In genomic region chr5:52801329-52801728, GRCh38 we compare ENCODE assay signal across 8 cellular contexts. TPM values are rescaled to one million over a fixed set of nuclear protein-coding genes. Genes with fewer than 3 reads are reported as not detected.
DNase-seq lines count a peak whose midpoint lies in the region; ATAC-seq, FAIRE-seq and TF ChIP-seq lines count a peak whose summit lies in the region.

No MANE protein-coding gene starts in this region.

- peaks cover 41 to 47% of the 10 kb centered on the region in 2 experiments for H3K4me1 Mint-ChIP-seq in H9
- H3K4me1 Mint-ChIP-seq in activated CD8-positive, alpha-beta T cell treated with anti-CD3 and anti-CD28 coated beads for 36 hours (ENCODE audit: low read depth): peaks cover 51% of the 10 kb centered on the region

- H3K14ac ChIP-seq in H9 (ENCODE audit: insufficient read depth, low read length): no peak overlapping the region

- H3K27me3 Mint-ChIP-seq in H9 (ENCODE audit: low read depth): no peaks in the 10 kb centered on the region
- no peaks in the 10 kb centered on the region for H3K27me3 Mint-ChIP-seq in activated CD8-positive, alpha-beta T cell treated with anti-CD3 and anti-CD28 coated beads for 36 hours

- peak overlapping the region; percentile 91 to 96 for H3K27ac ChIP-seq in A549
- no peak overlapping the region for H3K27ac ChIP-seq in H9 (ENCODE audit: insufficient read length, low read depth, low read length)
- peak overlapping the region; percentile 93 for H3K27ac ChIP-seq in hepatocyte

- no peaks in the 10 kb centered on the region; a peak in 1 of 5 replicates for H3K9me3 Mint-ChIP-seq in H9
- H3K9me3 Mint-ChIP-seq in activated CD8-positive, alpha-beta T cell treated with anti-CD3 and anti-CD28 coated beads for 36 hours: no peaks in the 10 kb centered on the region

- H4K20me1 ChIP-seq in H9 (ENCODE audit: control insufficient read depth, insufficient read depth, insufficient read length) (no peaks in the 10 kb centered on the region), hepatocyte (ENCODE audit: insufficient read depth, poor library complexity, severe bottlenecking) (peaks cover 25% of the 10 kb centered on the region)

- peaks cover 14% of the 10 kb centered on the region; the same call in 1 of the 2 replicates for H3K79me2 ChIP-seq in H9 (ENCODE audit: insufficient read depth, low read length)
- peaks cover 74% of the 10 kb centered on the region for H3K79me2 ChIP-seq in hepatocyte

- no peak for TF ChIP-seq RAD21 in A549 (conservative IDR thresholded peaks at IDR 0.05 in 1 of 2, IDR thresholded peaks at IDR 0.05 in 1 of 2)

- H3K36me3 Mint-ChIP-seq in H9 (ENCODE audit: insufficient read depth in 1 of 3, low read depth in 3 of 3): peaks cover 4 to 7% (median 6%) of the 10 kb centered on the region in 3 experiments
- H3K36me3 Mint-ChIP-seq in activated CD8-positive, alpha-beta T cell treated with anti-CD3 and anti-CD28 coated beads for 36 hours (ENCODE audit: low read depth): peaks cover 51% of the 10 kb centered on the region

- peak overlapping the region; percentile 83 for H3K9ac ChIP-seq in H9 (ENCODE audit: extremely low read depth, insufficient read length, low read length)
- H3K9ac ChIP-seq in skeletal muscle satellite cell (ENCODE audit: low read depth, low read length): peak overlapping the region; percentile 93

- H3K9me3 ChIP-seq in A549 (no peaks in the 10 kb centered on the region), H9 (ENCODE audit: control insufficient read depth, low read depth, low read length) (no peaks in the 10 kb centered on the region), hepatocyte (ENCODE audit: low read depth) (no peaks in the 10 kb centered on the region), skeletal muscle satellite cell (replicated peaks; ENCODE audit: low read length) (no peaks in the 10 kb centered on the region)

- H3K79me1 ChIP-seq in H9 (ENCODE audit: insufficient read depth, low read depth, low read length, poor library complexity, severe bottlenecking): no peaks in the 10 kb centered on the region

- no peak overlapping the region for H2BK20ac ChIP-seq in H9 (ENCODE audit: low read depth, low read length, poor library complexity, severe bottlenecking)

- H3K56ac ChIP-seq in H9 (ENCODE audit: insufficient read length, low read depth, low read length): no peak overlapping the region

- TF ChIP-seq EP300 in A549 (IDR thresholded peaks at IDR 0.05): no peak

- no peak for FAIRE-seq in A549 (lab: Jason Lieb, UNC)
- FAIRE-seq in GM12892 (lab: Jason Lieb, UNC): no peak

- H2BK15ac ChIP-seq in H9 (ENCODE audit: low read depth, low read length): no peak overlapping the region

- H3K4ac ChIP-seq in H9 (ENCODE audit: low read depth, low read length): no peak overlapping the region

- no peak for TF ChIP-seq CTCF in A549 (IDR thresholded peaks at IDR 0.05)
- no peak for TF ChIP-seq CTCF in H9 (conservative IDR thresholded peaks at IDR 0.05)
- no peak for TF ChIP-seq CTCF in activated CD8-positive, alpha-beta T cell treated with anti-CD3 and anti-CD28 coated beads for 36 hours (IDR thresholded peaks at IDR 0.05)
- TF ChIP-seq CTCF in hepatocyte (IDR thresholded peaks at IDR 0.05; ENCODE audit: poor library complexity): no peak

- H3K27ac Mint-ChIP-seq in H9: peak overlapping the region; percentile 96 to 99 (median 99)
- peak overlapping the region; percentile 97 for H3K27ac Mint-ChIP-seq in activated CD8-positive, alpha-beta T cell treated with anti-CD3 and anti-CD28 coated beads for 36 hours

- no peak overlapping the region for H2BK120ac ChIP-seq in H9 (ENCODE audit: low read depth, low read length, poor library complexity, severe bottlenecking)

- TF ChIP-seq POLR2A in A549 (IDR thresholded peaks at IDR 0.05; ENCODE audit: low read length) (no peak), GM12892 (IDR thresholded peaks at IDR 0.05; ENCODE audit: low read depth, low read length) (no peak)

- peak overlapping the region; percentile 91 to 92 for H3K4me3 Mint-ChIP-seq in H9
- H3K4me3 Mint-ChIP-seq in activated CD8-positive, alpha-beta T cell treated with anti-CD3 and anti-CD28 coated beads for 36 hours: peak overlapping the region; percentile 97

- POLR2A ChIA-PET in A549 (lab: Yijun Ruan, JAX): no interaction called here
- POLR2A ChIA-PET in activated CD8-positive, alpha-beta T cell treated with anti-CD3 and anti-CD28 coated beads for 36 hours (lab: Charles Lee): interaction anchor here (2.8 to 3.0 kb wide), 2 partner anchors 11 to 25 kb away, joined by 8 to 16 read pairs; no protein-coding TSS in a partner anchor

- no peak overlapping the region for H3K23ac ChIP-seq in H9 (ENCODE audit: insufficient read length, low read depth, low read length)

- H2AFZ ChIP-seq in H9 (ENCODE audit: low read length) (no peak overlapping the region), hepatocyte (no peak overlapping the region)

- no peaks in the 10 kb centered on the region for H3K9me2 ChIP-seq in hepatocyte (replicated peaks; ENCODE audit: insufficient read depth)

- no peak overlapping the region for H2BK12ac ChIP-seq in H9 (ENCODE audit: insufficient read length, low read depth, low read length)

- peak overlapping the region; percentile 71 for H3K4me3 ChIP-seq in A549
- H3K4me3 ChIP-seq in hepatocyte: peak overlapping the region; percentile 10
- H3K4me3 ChIP-seq in skeletal muscle satellite cell (ENCODE audit: low read length): peak overlapping the region; percentile 97

- no peak overlapping the region for H4K91ac ChIP-seq in H9 (ENCODE audit: insufficient read length, low read depth, low read length)

- H3K27me3 ChIP-seq in H9 (ENCODE audit: insufficient read depth, low read length): no peaks in the 10 kb centered on the region
- H3K27me3 ChIP-seq in hepatocyte: no peaks in the 10 kb centered on the region
- H3K27me3 ChIP-seq in skeletal muscle satellite cell (ENCODE audit: control insufficient read depth, insufficient read depth, low read length): no peaks in the 10 kb centered on the region

- no peak overlapping the region for H3T11ph ChIP-seq in H9 (ENCODE audit: low read length)

- peak in 1 of 2 experiments; percentile 13; a peak in 1 of 6 replicates for ATAC-seq in A549
- ATAC-seq in activated CD8-positive, alpha-beta T cell treated with anti-CD3 and anti-CD28 coated beads for 36 hours: no peak
- no peak for ATAC-seq in HG02798 (IDR thresholded peaks at IDR 0.05; ENCODE audit: poor library complexity, unreplicated experiment)
- ATAC-seq in GM19023 (IDR thresholded peaks at IDR 0.05; ENCODE audit: unreplicated experiment): no peak

- H3K4me1 ChIP-seq in A549 (peaks cover 32% of the 10 kb centered on the region), H9 (ENCODE audit: insufficient read depth, low read length) (peaks cover 6% of the 10 kb centered on the region; the same call in 1 of the 2 replicates), hepatocyte (ENCODE audit: insufficient read depth) (peaks cover 11% of the 10 kb centered on the region), skeletal muscle satellite cell (ENCODE audit: control insufficient read depth, insufficient read depth, low read length) (peaks cover 23% of the 10 kb centered on the region)

- CTCF ChIA-PET in A549 (lab: Yijun Ruan, JAX): interaction anchor here (1.2 to 3.2 kb wide), 4 partner anchors 9 to 114 kb away, joined by 3 to 11 read pairs (median 4); partner anchors contain the start of genes ITGA1 and PELO
- CTCF ChIA-PET in activated CD8-positive, alpha-beta T cell treated with anti-CD3 and anti-CD28 coated beads for 36 hours (lab: Charles Lee): interaction anchor here (1.0 to 2.6 kb wide), 5 partner anchors 10 to 114 kb away, joined by 3 to 13 read pairs (median 3); no protein-coding TSS in a partner anchor

- WGBS in A549 (ENCODE audit: missing lambda C conversion rate): 8% methylated on average over 8 of the region's 8 CpGs
- no CpG with 5 or more reads among the region's 8 CpGs for WGBS in H9 (ENCODE audit: extremely low coverage, insufficient read length, low lambda C conversion rate)
- 12% methylated on average over 8 of the region's 8 CpGs for WGBS in hepatocyte (ENCODE audit: low lambda C conversion rate, missing lambda C conversion rate)

- no peak overlapping the region for H3K18ac ChIP-seq in H9 (ENCODE audit: insufficient read length, low read depth, low read length)

- intact Hi-C loops in activated CD8-positive, alpha-beta T cell treated with anti-CD3 and anti-CD28 coated beads for 36 hours (cut with micrococcal nuclease): no loop called here

- peaks cover 26% of the 10 kb centered on the region for H3K23me2 ChIP-seq in H9 (ENCODE audit: insufficient read length, low read depth, low read length, poor library complexity, severe bottlenecking)

- DNase-seq in A549 (ENCODE audit: low read depth in 1 of 2, low spot score in 1 of 2) (peak in 1 of 2 experiments; percentile 11), H9 (no peak), hepatocyte (ENCODE audit: low spot score) (peak; percentile 22), GM12892 (ENCODE audit: insufficient read length) (no peak)
- no peak for DNase-seq in activated CD8-positive, alpha-beta T cell treated with anti-CD3 and anti-CD28 coated beads for 36 hours

- no peaks in the 10 kb centered on the region for H3K36me3 ChIP-seq in hepatocyte (replicated peaks; ENCODE audit: insufficient read depth, low read depth)
- H3K36me3 ChIP-seq in skeletal muscle satellite cell (ENCODE audit: insufficient read depth, low read length): peaks cover 33% of the 10 kb centered on the region

- no peak overlapping the region for H4K5ac ChIP-seq in H9 (ENCODE audit: insufficient read length, low read depth, low read length)

- H3K4me2 ChIP-seq in A549 (peak overlapping the region; percentile 83), H9 (ENCODE audit: insufficient read depth, insufficient read length, low read length) (peak overlapping the region; percentile 89), hepatocyte (peak overlapping the region; percentile 82), skeletal muscle satellite cell (ENCODE audit: low read length) (peak overlapping the region; percentile 97)

- H4K8ac ChIP-seq in H9 (replicated peaks; ENCODE audit: insufficient read length, low read depth, low read length): no peak overlapping the region

- no peak overlapping the region for H2BK5ac ChIP-seq in H9 (ENCODE audit: insufficient read length, low read length)

- no peak overlapping the region for H2AK5ac ChIP-seq in H9 (ENCODE audit: insufficient read length, low read length)

RNA-seq across cellular contexts. Expression of gene ITGA1, which starts 13.6 kb away (rescaled TPM):
- polyA plus RNA-seq in A549 (2011; rRNA removed): 5.3 and 5.5 TPM in 2 replicates
- 0.16 and 0.21 TPM in 2 replicates for polyA plus RNA-seq in A549 (2012; cell fraction: cytosol; rRNA removed)
- 0.25 and 0.37 TPM in 2 replicates for polyA plus RNA-seq in A549 (2012; cell fraction: nucleus; rRNA removed)
- polyA plus RNA-seq in A549 (2017; fragmentation: RNase III; extraction: RNeasy Plus Mini Kit Qiagen cat#74134 plus additional on column Dnase treatment): 0.89 to 2.0 TPM (median 1.5 TPM) in 3 replicates
- polyA minus RNA-seq in A549 (2011; rRNA and poly(A)+ RNA removed): 4.0 and 7.9 TPM in 2 replicates
- 2.8 and 3.9 TPM in 2 replicates for total RNA-seq in H9 (2021)
- 1 to 10 TPM; 5.1 to 6.0 TPM for total RNA-seq in activated CD8-positive, alpha-beta T cell treated with anti-CD3 and anti-CD28 coated beads for 36 hours
- 40.3 and 46.9 TPM in 2 replicates for total RNA-seq in hepatocyte
- polyA plus RNA-seq in hepatocyte: 13.4 and 15.0 TPM in 2 replicates
- total RNA-seq in skeletal muscle satellite cell (2012; rRNA removed): 3.1 and 5.3 TPM in 2 replicates
- polyA plus RNA-seq in GM12892 (2012; ENCODE audit: missing spikeins): 4.1 TPM

RNA-seq across cellular contexts. Expression of gene PELO, which starts 13.6 kb away (rescaled TPM):
- polyA plus RNA-seq in A549 (2011; rRNA removed) (18.9 and 20.1 TPM in 2 replicates), A549 (2017; fragmentation: RNase III; extraction: RNeasy Plus Mini Kit Qiagen cat#74134 plus additional on column Dnase treatment) (15.6 to 16.0 TPM (median 15.6 TPM) in 3 replicates), hepatocyte (27.0 and 28.2 TPM in 2 replicates)
- polyA plus RNA-seq in A549 (2012; cell fraction: cytosol; rRNA removed): 13.8 and 16.2 TPM in 2 replicates
- 14.6 and 15.8 TPM in 2 replicates for polyA plus RNA-seq in A549 (2012; cell fraction: nucleus; rRNA removed)
- polyA minus RNA-seq in A549 (2011; rRNA and poly(A)+ RNA removed): 27.0 and 27.4 TPM in 2 replicates
- total RNA-seq in H9 (2021) (18.6 and 20.3 TPM in 2 replicates), hepatocyte (21.9 and 24.3 TPM in 2 replicates)
- total RNA-seq in activated CD8-positive, alpha-beta T cell treated with anti-CD3 and anti-CD28 coated beads for 36 hours: 10 to 100 TPM; 25.4 to 26.0 TPM
- total RNA-seq in skeletal muscle satellite cell (2012; rRNA removed): 19.8 and 23.6 TPM in 2 replicates
- polyA plus RNA-seq in GM12892 (2012; ENCODE audit: missing spikeins): 4.4 TPM

Comparison
In these comparisons a context has a peak if more than half of its experiments do, and no peak if none do; other contexts are left out.
1. H3K4me3 ChIP-seq: peak in every context shown above with its lines; median percentile 97 in skeletal muscle satellite cell; 71 in A549; 10 in hepatocyte.